ENCODE assay signal across 8 cellular contexts in genomic region chr19:57477191-57478008, GRCh38. TPM values are rescaled to one million over a fixed set of nuclear protein-coding genes. Genes with fewer than 3 reads are reported as not detected.
DNase-seq lines count a peak whose midpoint lies in the region; ATAC-seq and TF ChIP-seq lines count a peak whose summit lies in the region.

Gene ZNF772, minus strand, starts transcription at chr19:57477566. Its CDS starts 257 bp downstream, at chr19:57477309.

- no peak within 1 kb of the TSS for H3K27ac ChIP-seq in smooth muscle cell (ENCODE audit: low read depth)

- DNase-seq in A172 (ENCODE audit: low spot score) (peak; percentile 95), NCI-H2107 (lab: John Stamatoyannopoulos, UW) (peak; percentile 89), cardiac fibroblast (ENCODE audit: low read depth in 2 of 2) (peak; percentile 93 to 96), immature natural killer cell (peak; percentile 84 to 86 (median 85)), smooth muscle cell (lab: John Stamatoyannopoulos, UW; ENCODE audit: unreplicated experiment) (peak; percentile 3)

- H3K4me1 ChIP-seq in smooth muscle cell (ENCODE audit: low read depth) = peaks cover 3% of the 10 kb centered on the region

- H3F3A ChIP-seq in smooth muscle cell (ENCODE audit: low read depth) = no peaks in the 10 kb centered on the region

- peaks cover 35 to 42% (median 41%) of the 10 kb centered on the region in 3 donors for H3K36me3 Mint-ChIP-seq in immature natural killer cell

- peaks cover 2 to 6% (median 5%) of the 10 kb centered on the region in 3 donors for H3K27me3 Mint-ChIP-seq in immature natural killer cell (ENCODE audit: low read depth in 3 of 3)

- H3K79me2 ChIP-seq in smooth muscle cell (ENCODE audit: low read depth) = no peaks in the 10 kb centered on the region

- H3K4me2 ChIP-seq in smooth muscle cell = peak within 1 kb of the TSS; percentile 89

- peak within 1 kb of the TSS; percentile 85 for H3K4me3 ChIP-seq in WI38 (ENCODE audit: low read depth, low read length)
- H3K4me3 ChIP-seq in cardiac fibroblast (replicated peaks in 1 of 2; ENCODE audit: low read depth in 2 of 2, low read length in 2 of 2) = peak within 1 kb of the TSS; percentile 72
- peak within 1 kb of the TSS; percentile 79 for H3K4me3 ChIP-seq in smooth muscle cell

- H3K9me3 Mint-ChIP-seq in immature natural killer cell = peaks cover 46 to 79% (median 53%) of the 10 kb centered on the region in 6 donors

- H3K4me3 Mint-ChIP-seq in immature natural killer cell = peak within 1 kb of the TSS; percentile 85 to 98 (median 97)

- H3K27ac Mint-ChIP-seq in immature natural killer cell = peak within 1 kb of the TSS; percentile 90 to 97 (median 96)

- H3K9ac ChIP-seq in smooth muscle cell (ENCODE audit: low read depth) = peak within 1 kb of the TSS; percentile 42

- no peaks in the 10 kb centered on the region for H3K27me3 ChIP-seq in smooth muscle cell (ENCODE audit: low read depth)

- H2AFZ ChIP-seq in smooth muscle cell (ENCODE audit: low read depth) = peak within 1 kb of the TSS; percentile 99

- H3K4me1 Mint-ChIP-seq in immature natural killer cell = peaks cover 22 to 26% of the 10 kb centered on the region in 2 donors

- peaks cover 32% of the 10 kb centered on the region for H3K9me3 ChIP-seq in smooth muscle cell (replicated peaks; ENCODE audit: low read depth)

- no peaks in the 10 kb centered on the region for H4K20me1 ChIP-seq in smooth muscle cell (ENCODE audit: low read depth)

- H3K36me3 ChIP-seq in smooth muscle cell (ENCODE audit: low read depth) = peaks cover 14% of the 10 kb centered on the region

- ATAC-seq in GM18508 (IDR thresholded peaks at IDR 0.05; ENCODE audit: insufficient read depth, unreplicated experiment) = peak; percentile 70
- peak; percentile 91 for ATAC-seq in HG03039 (IDR thresholded peaks at IDR 0.05; ENCODE audit: unreplicated experiment)

- WGBS in smooth muscle cell (ENCODE audit: low lambda C conversion rate) = 10% methylated on average over 38 of the region's 38 CpGs

- TF ChIP-seq CTCF in WI38 (IDR thresholded peaks at IDR 0.05; ENCODE audit: low read depth, low read length) = peak; percentile 58
- TF ChIP-seq CTCF in cardiac fibroblast (IDR thresholded peaks at IDR 0.05; ENCODE audit: low read depth, low read length) = peak; percentile 84
- peak; percentile 17 for TF ChIP-seq CTCF in smooth muscle cell (IDR thresholded peaks at IDR 0.05; ENCODE audit: borderline replicate concordance, insufficient read depth, poor library complexity, severe bottlenecking)

RNA-seq across cellular contexts. Expression of gene ZNF772, which starts in this region (rescaled TPM):
- total RNA-seq in A172 (2014; rRNA removed; shearing (Covaris generic)) = 7.4 and 9.0 TPM in 2 replicates
- polyA plus RNA-seq in immature natural killer cell (1 to 10 TPM in 2 of 3 donors, not detected in 1; 2.2 to 2.3 TPM), smooth muscle cell (1.4 and 2.1 TPM in 2 replicates)
- total RNA-seq in smooth muscle cell = 8.2 and 11.2 TPM in 2 replicates

Comparison
In these comparisons a context has a peak if more than half of its experiments do, and no peak if none do; other contexts are left out.
1. DNase-seq: peak in every context shown above with its lines; median percentile 95 in A172; 94 in cardiac fibroblast; 89 in NCI-H2107; 85 in immature natural killer cell; 3 in smooth muscle cell.
2. CTCF ChIP-seq: peak in every context shown above with its lines; median percentile 84 in cardiac fibroblast; 58 in WI38; 17 in smooth muscle cell.